7 cellular contexts compared by ENCODE assay signal in genomic region chr10:53547364-53547763, GRCh38.
"Had no signal": no experiment of that assay in that cellular context is flagged by ENCODE, and none has a peak within 500 bp of the region (broad histone marks: within the 10 kb centered on the region; RNA-seq: fewer than 3 reads in every experiment).

No MANE protein-coding gene starts in this region.

- H3K27ac ChIP-seq: GM23248, HL-60 had no signal

- DNase-seq: GM23248, GOT3, H7, HCEC 1CT, KBM-7 had no signal

- H3K9ac ChIP-seq: GM23248 had no signal

- H2AFZ ChIP-seq: GM23248 had no signal

- ATAC-seq: HepG2 had no signal

- H3K4me3 ChIP-seq: GM23248 had no signal

- FAIRE-seq: HepG2 had no signal
